ENCODE assay signal across 13 cellular contexts in the genomic region with DNA sequence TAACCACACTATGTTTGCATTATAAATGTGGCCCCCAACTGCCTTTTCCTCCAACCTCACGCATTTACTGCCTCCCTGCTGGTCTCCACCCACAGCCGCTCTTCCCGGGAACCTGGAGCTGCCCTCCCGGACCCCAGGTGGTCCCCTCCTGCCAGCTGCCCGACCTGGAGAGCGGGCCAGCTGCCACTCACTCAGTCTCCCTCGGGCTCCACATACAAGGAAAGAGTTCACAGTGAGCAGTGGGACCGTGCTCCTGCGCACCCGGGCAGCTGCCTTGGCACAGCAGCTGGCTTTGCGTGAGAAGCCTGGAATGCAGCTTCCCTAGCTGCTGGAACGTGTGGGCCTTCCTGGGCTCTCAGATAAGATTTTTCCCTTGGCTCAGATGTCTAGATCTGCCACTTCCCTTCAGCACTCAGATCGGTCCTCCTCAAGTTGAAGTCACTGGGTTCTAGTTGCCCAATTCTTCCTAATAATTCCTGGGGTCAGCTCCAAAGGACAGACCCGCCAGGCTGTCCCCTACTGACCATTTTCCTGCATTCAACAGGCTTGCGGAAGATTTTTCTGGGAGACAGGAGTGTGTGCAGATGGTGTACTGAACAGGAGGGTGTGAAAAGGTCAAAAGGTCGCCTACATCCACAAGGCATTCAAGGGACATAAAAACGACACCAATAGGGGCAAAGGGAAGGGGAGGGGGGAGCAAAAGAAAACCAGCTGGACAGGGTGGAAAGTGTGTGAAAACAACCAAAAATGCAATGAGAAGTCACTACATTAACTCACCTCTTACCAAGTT.
A peak's percentile ranks its signal among the peaks of the same experiment; 100 is the strongest.
DNase-seq lines count a peak whose midpoint lies in the region; ATAC-seq and TF ChIP-seq lines count a peak whose summit lies in the region.
"Had no signal": no experiment of that assay in that cellular context is flagged by ENCODE, and none has a peak within 500 bp of the region (broad histone marks: within the 10 kb centered on the region; RNA-seq: fewer than 3 reads in every experiment).

No MANE protein-coding gene starts in this region.

- ATAC-seq in GM18868 (IDR thresholded peaks at IDR 0.05; ENCODE audit: unreplicated experiment), result no peak
- ATAC-seq: left lobe of liver had no signal

- H3K9ac ChIP-seq in HUES48 (ENCODE audit: low read depth, low read length) (no peak overlapping the region), skeletal muscle satellite cell (ENCODE audit: low read depth, low read length) (peak overlapping the region; percentile 69)

- no peak for TF ChIP-seq CTCF in esophagus muscularis mucosa (IDR thresholded peaks at IDR 0.05)

- H3K27me3 ChIP-seq in HUES48 (ENCODE audit: control insufficient read depth, insufficient read depth, low read length) (no peaks in the 10 kb centered on the region), skeletal muscle satellite cell (ENCODE audit: control insufficient read depth, insufficient read depth, low read length) (no peaks in the 10 kb centered on the region), esophagus muscularis mucosa (no peaks in the 10 kb centered on the region)

- H3K9me3 ChIP-seq in HUES48 (ENCODE audit: control insufficient read depth, insufficient read depth, low read length), result no peaks in the 10 kb centered on the region
- H3K9me3 ChIP-seq in skeletal muscle satellite cell (replicated peaks; ENCODE audit: low read length), result no peaks in the 10 kb centered on the region
- no peaks in the 10 kb centered on the region for H3K9me3 ChIP-seq in esophagus muscularis mucosa

- no peak for TF ChIP-seq POLR2A in esophagus muscularis mucosa (IDR thresholded peaks at IDR 0.05; ENCODE audit: low read depth)

- peak overlapping the region; percentile 72 for H3K4me2 ChIP-seq in skeletal muscle satellite cell (ENCODE audit: low read length)

- TF ChIP-seq EP300 in esophagus muscularis mucosa (IDR thresholded peaks at IDR 0.05), result no peak

- H3K27ac ChIP-seq in HUES48 (ENCODE audit: low read depth, low read length), result peak overlapping the region; percentile 81
- no peak overlapping the region for H3K27ac ChIP-seq in esophagus muscularis mucosa (replicated peaks in 1 of 4)

- intact Hi-C loops in esophagus muscularis mucosa (cut with DNase I) (no loop called here), head of caudate nucleus (cut with DNase I) (no loop called here)

- 70% methylated on average over 15 of the region's 17 CpGs for WGBS in esophagus muscularis mucosa

- 0 out of 2 replicates have a peak overlapping the region, but pooled peaks have one; percentile 4 for H3K4me3 ChIP-seq in HUES48 (ENCODE audit: low read depth, low read length)
- peak overlapping the region; percentile 18 for H3K4me3 ChIP-seq in skeletal muscle satellite cell (ENCODE audit: low read length)
- H3K4me3 ChIP-seq in esophagus muscularis mucosa, result no peak overlapping the region
- H3K4me3 ChIP-seq: skin epidermis had no signal

- H3K4me1 ChIP-seq in HUES48 (ENCODE audit: control insufficient read depth, insufficient read depth, low read length) (peaks cover 62% of the 10 kb centered on the region), skeletal muscle satellite cell (ENCODE audit: control insufficient read depth, insufficient read depth, low read length) (peaks cover 64% of the 10 kb centered on the region), esophagus muscularis mucosa (no peaks in the 10 kb centered on the region)

- no peaks in the 10 kb centered on the region for H3K36me3 ChIP-seq in HUES48 (ENCODE audit: control insufficient read depth, insufficient read depth, low read length)
- peaks cover 3% of the 10 kb centered on the region for H3K36me3 ChIP-seq in skeletal muscle satellite cell (ENCODE audit: insufficient read depth, low read length)
- no peaks in the 10 kb centered on the region for H3K36me3 ChIP-seq in esophagus muscularis mucosa

- DNase-seq in NCI-H526 (lab: John Stamatoyannopoulos, UW) (peak; percentile 72 to 83), foreskin melanocyte (peak; percentile 78), esophagus muscularis mucosa (ENCODE audit: extremely low spot score) (no peak), head of caudate nucleus (no peak), HPDE6-E6E7 (ENCODE audit: extremely low spot score) (no peak)
- DNase-seq: activated T-cell treated with anti-CD3 and anti-CD28 coated beads for 4 hours; dermis blood vessel endothelial cell; stimulated activated naive CD4-positive, alpha-beta T cell had no signal

Comparison
In these comparisons a context has a peak if more than half of its experiments do, and no peak if none do; other contexts are left out.
1. H3K4me3 ChIP-seq: peak in HUES48 (single experiment) and skeletal muscle satellite cell (single experiment); none in esophagus muscularis mucosa (0 of 4).
2. DNase-seq: peak in NCI-H526 (2 of 2) and foreskin melanocyte (single experiment); none in esophagus muscularis mucosa (single experiment), head of caudate nucleus (0 of 42) and HPDE6-E6E7 (single experiment).